In the genomic region with DNA sequence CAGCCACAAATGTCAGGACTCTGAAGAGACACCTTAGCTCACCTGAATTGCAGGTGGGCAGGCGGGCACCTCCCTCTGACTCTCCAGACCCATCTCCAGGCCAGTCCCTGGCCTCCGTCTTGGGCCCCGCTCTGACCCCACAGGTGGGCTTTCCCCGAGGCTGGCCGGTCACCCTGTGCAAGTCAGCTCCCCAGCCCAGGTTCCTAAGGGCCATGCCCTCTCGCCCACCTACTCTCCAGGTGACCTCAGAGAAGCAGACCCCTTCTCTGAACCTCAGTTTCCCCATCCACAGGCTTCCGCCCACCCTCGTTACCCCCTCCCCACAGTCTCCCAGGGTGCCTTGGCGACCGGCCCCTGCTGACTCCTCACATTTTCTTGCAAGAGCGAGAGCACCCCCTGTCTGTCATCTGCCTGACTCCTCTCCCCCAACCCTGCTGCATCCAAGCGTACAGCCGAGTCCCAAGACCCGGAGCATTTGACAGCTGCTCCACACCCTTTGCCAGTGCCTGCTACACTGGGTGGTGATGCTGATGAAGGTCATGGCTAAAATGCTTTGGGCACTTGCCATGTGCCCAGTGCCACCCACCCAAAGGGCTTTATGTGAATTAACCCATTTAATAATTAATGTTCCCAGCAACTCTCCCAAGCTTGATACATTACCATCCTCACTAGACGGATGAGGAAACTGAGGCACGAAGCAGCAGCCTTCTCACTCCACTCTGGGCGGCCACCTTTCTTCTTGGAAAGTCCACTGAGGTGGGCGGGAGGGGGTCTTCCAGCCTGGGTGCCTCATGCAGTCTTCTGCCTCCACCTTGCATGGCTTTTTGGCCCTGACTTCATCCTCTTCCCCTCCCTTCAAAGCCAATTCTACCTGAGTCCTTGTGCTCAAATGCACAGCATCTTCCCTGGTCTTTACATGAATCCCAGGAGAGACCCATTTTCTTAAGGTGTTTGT, we compare ENCODE assay signal across 9 cellular contexts. TPM values are rescaled to one million over a fixed set of nuclear protein-coding genes. Genes with fewer than 3 reads are reported as not detected.
DNase-seq lines count a peak whose midpoint lies in the region; ATAC-seq and TF ChIP-seq lines count a peak whose summit lies in the region.
"Had no signal": no experiment of that assay in that cellular context is flagged by ENCODE, and none has a peak within 500 bp of the region (broad histone marks: within the 10 kb centered on the region; RNA-seq: fewer than 3 reads in every experiment).

No MANE protein-coding gene starts in this region.

- H3K27me3 ChIP-seq in Caco-2 (replicated peaks; ENCODE audit: control insufficient read depth, insufficient read depth, low read length) (no peaks in the 10 kb centered on the region), MM.1S (replicated peaks; ENCODE audit: insufficient read depth, low read length) (no peaks in the 10 kb centered on the region; the same call in 1 of the 2 replicates)

- BruUV-seq in Caco-2 (replicated peaks; lab: Mats Ljungman, UMichigan) = no TSS peak

- H3K27ac ChIP-seq in MM.1S (ENCODE audit: low read length) = no peak overlapping the region
- H3K27ac ChIP-seq: parathyroid adenoma had no signal

- no peak for DNase-seq in Caco-2
- peak; percentile 14 for DNase-seq in MM.1S
- DNase-seq in epithelial cell of esophagus (ENCODE audit: low read depth) = peak; percentile 67
- peak; percentile 35 for DNase-seq in nephron progenitor cell
- no peak for DNase-seq in COLO668 (lab: John Stamatoyannopoulos, UW; ENCODE audit: unreplicated experiment)

- no peak overlapping the region for H3K4me2 ChIP-seq in MM.1S (ENCODE audit: low read depth, low read length)

- no peaks in the 10 kb centered on the region for H3K9me3 Mint-ChIP-seq in Caco-2 (ENCODE audit: unreplicated experiment)
- H3K9me3 Mint-ChIP-seq in nephron progenitor cell = no peaks in the 10 kb centered on the region

- TF ChIP-seq CTCF in Caco-2 (IDR thresholded peaks at IDR 0.05; ENCODE audit: insufficient read depth in 1 of 2, low read depth in 1 of 2, low read length in 1 of 2, severe bottlenecking in 1 of 2, unreplicated experiment in 1 of 2) (peak; percentile 27 to 30), MM.1S (IDR thresholded peaks at IDR 0.05; ENCODE audit: low read length) (peak; percentile 48), epithelial cell of esophagus (IDR thresholded peaks at IDR 0.05; ENCODE audit: insufficient read depth, low read depth, low read length, missing control alignments) (peak; percentile 44), nephron progenitor cell (IDR thresholded peaks at IDR 0.05) (no peak)

- H3K4me1 ChIP-seq in Caco-2 = peaks cover 16% of the 10 kb centered on the region; the same call in 1 of the 2 replicates
- no peaks in the 10 kb centered on the region for H3K4me1 ChIP-seq in MM.1S (ENCODE audit: low read length)
- H3K4me1 ChIP-seq: parathyroid adenoma had no signal

- POLR2A ChIA-PET in Caco-2 (lab: Charles Lee) = no interaction called here

- no peaks in the 10 kb centered on the region for H4K20me1 ChIP-seq in MM.1S (ENCODE audit: insufficient read depth, low read length)

- peaks cover 4% of the 10 kb centered on the region for H3K36me3 ChIP-seq in Caco-2 (ENCODE audit: control insufficient read depth, insufficient read depth, low read length)
- no peaks in the 10 kb centered on the region for H3K36me3 ChIP-seq in MM.1S (replicated peaks; ENCODE audit: insufficient read depth, low read length)

- H3K9me2 ChIP-seq in MM.1S (replicated peaks; ENCODE audit: insufficient read depth, low read length) = no peaks in the 10 kb centered on the region

- CTCF ChIA-PET in Caco-2 (lab: Charles Lee) = no interaction called here

- H3K4me3 Mint-ChIP-seq in Caco-2 (ENCODE audit: unreplicated experiment) (no peak overlapping the region), nephron progenitor cell (no peak overlapping the region)

- H3K4me3 ChIP-seq in Caco-2 (ENCODE audit: low read depth, low read length) = no peak overlapping the region
- H3K4me3 ChIP-seq in MM.1S (ENCODE audit: low read length) = no peak overlapping the region
- H3K4me3 ChIP-seq in epithelial cell of esophagus (ENCODE audit: low read length) = no peak overlapping the region

- H3K36me3 Mint-ChIP-seq in Caco-2 (ENCODE audit: insufficient read depth, unreplicated experiment) = peaks cover 5% of the 10 kb centered on the region
- H3K36me3 Mint-ChIP-seq in nephron progenitor cell (ENCODE audit: low read depth) = peaks cover 10% of the 10 kb centered on the region

- H3F3A ChIP-seq in MM.1S (ENCODE audit: insufficient read depth, low read length) = no peaks in the 10 kb centered on the region

- H3K4me1 Mint-ChIP-seq in Caco-2 (ENCODE audit: low read depth, unreplicated experiment) (peaks cover 17% of the 10 kb centered on the region), nephron progenitor cell (peaks cover 5% of the 10 kb centered on the region)

- H3K27ac Mint-ChIP-seq in Caco-2 (ENCODE audit: unreplicated experiment) = no peak overlapping the region
- H3K27ac Mint-ChIP-seq in nephron progenitor cell = no peak overlapping the region

- ATAC-seq in HG02885 (IDR thresholded peaks at IDR 0.05; ENCODE audit: poor library complexity, unreplicated experiment) (no peak), GM18498 (IDR thresholded peaks at IDR 0.05; ENCODE audit: unreplicated experiment) (no peak), HG03097 (IDR thresholded peaks at IDR 0.05; ENCODE audit: low FRiP score, unreplicated experiment) (no peak)

- H3K9me3 ChIP-seq in Caco-2 = no peaks in the 10 kb centered on the region
- no peaks in the 10 kb centered on the region for H3K9me3 ChIP-seq in MM.1S (replicated peaks; ENCODE audit: insufficient read depth, low read length)

- intact Hi-C loops in Caco-2 (cut with micrococcal nuclease; ENCODE audit: unreplicated experiment) = loop anchor here (5.0 kb wide), 1 partner anchor 190 kb away; no protein-coding TSS in a partner anchor

- no peaks in the 10 kb centered on the region for H3K79me2 ChIP-seq in MM.1S (ENCODE audit: low read length)
- H3K79me2 ChIP-seq: parathyroid adenoma had no signal

- H2AFZ ChIP-seq in MM.1S (ENCODE audit: low read length) = no peak overlapping the region
- H2AFZ ChIP-seq: parathyroid adenoma had no signal

- no peak overlapping the region for H3K9ac ChIP-seq in MM.1S (ENCODE audit: low read length)
- H3K9ac ChIP-seq: parathyroid adenoma had no signal

- H3K27me3 Mint-ChIP-seq in Caco-2 (ENCODE audit: insufficient read depth, unreplicated experiment) (no peaks in the 10 kb centered on the region), nephron progenitor cell (ENCODE audit: low read depth, poor library complexity) (no peaks in the 10 kb centered on the region)

RNA-seq across cellular contexts. Expression of a gene that starts 51.1 kb away (rescaled TPM):
- total RNA-seq in Caco-2 (2022) = 18.3 and 27.5 TPM in 2 replicates

RNA-seq across cellular contexts. Expression of a gene that starts 57.8 kb away (rescaled TPM):
- 45.5 and 46.0 TPM in 2 replicates for total RNA-seq in Caco-2 (2022)

Comparison
In these comparisons a context has a peak if more than half of its experiments do, and no peak if none do; other contexts are left out.
1. DNase-seq: peak in MM.1S (single experiment), epithelial cell of esophagus (single experiment) and nephron progenitor cell (single experiment); none in Caco-2 (0 of 2) and COLO668 (single experiment).